8 cellular contexts compared by ENCODE assay signal in the genomic region with DNA sequence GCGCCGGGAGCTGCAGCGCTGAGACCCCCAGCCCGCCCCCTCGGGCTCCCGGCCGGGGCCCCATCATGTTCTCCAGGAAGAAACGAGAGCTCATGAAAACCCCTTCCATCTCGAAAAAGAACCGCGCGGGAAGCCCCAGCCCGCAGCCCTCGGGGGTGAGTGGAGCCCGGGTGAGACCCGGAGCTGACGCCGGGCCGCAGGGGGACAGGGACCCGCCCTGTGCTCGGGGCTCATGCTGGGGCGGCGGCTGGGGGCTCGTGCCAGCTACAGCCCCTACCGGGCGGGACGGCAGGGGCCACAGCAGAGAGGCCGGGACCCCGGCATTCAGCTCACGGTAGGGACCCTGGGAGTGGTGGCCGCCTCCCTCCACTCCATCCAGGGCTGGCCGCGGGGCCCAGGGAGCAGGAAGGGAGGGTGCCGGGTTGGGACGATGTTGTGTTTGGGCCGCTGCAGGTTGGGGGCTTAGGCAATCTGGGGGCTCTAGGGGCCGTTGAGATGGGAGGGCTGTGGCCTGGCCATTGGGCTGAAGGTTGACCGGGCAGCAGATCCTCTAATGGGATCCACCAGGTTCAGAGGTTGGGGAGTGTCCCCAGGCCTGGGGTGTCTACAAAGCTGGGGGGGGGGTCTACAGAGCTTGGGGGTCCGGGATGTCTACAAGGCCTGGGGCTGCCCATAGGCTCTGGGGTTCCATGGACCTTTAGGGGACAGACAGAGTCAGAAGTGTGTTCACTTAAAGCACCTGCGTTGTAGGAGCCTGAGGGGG. TPM values are rescaled to one million over a fixed set of nuclear protein-coding genes. Genes with fewer than 3 reads are reported as not detected.
DNase-seq lines count a peak whose midpoint lies in the region; ATAC-seq and TF ChIP-seq lines count a peak whose summit lies in the region.

No MANE protein-coding gene starts in this region.

- H3K4me3 ChIP-seq in GM12865 (ENCODE audit: low read depth, low read length) (peak overlapping the region; percentile 61), vagina (peak overlapping the region; percentile 41 to 48)

- TF ChIP-seq CTCF in GM12865 (IDR thresholded peaks at IDR 0.05; ENCODE audit: insufficient read depth, low read depth, low read length, missing control alignments): no peak
- TF ChIP-seq CTCF in vagina (IDR thresholded peaks at IDR 0.05): no peak

- TF ChIP-seq POLR2A in vagina (IDR thresholded peaks at IDR 0.05): no peak

- DNase-seq in GM12865 (ENCODE audit: low read depth) (peak; percentile 42), vagina (ENCODE audit: extremely low spot score in 2 of 2) (no peak)
- DNase-seq in activated T-helper 9 cell treated with anti-CD3 and anti-CD28 coated beads, Interleukin-2, amount 50 U/mL, for 16 hours (ENCODE audit: low read depth): peak; percentile 66

- H3K36me3 ChIP-seq in vagina: no peaks in the 10 kb centered on the region

- no peaks in the 10 kb centered on the region for H3K9me3 ChIP-seq in vagina

- intact Hi-C loops in vagina (cut with DNase I): no loop called here

- peaks cover 55% of the 10 kb centered on the region for H3K4me1 ChIP-seq in vagina

- peak overlapping the region; percentile 78 for H3K27ac ChIP-seq in layer of hippocampus (ENCODE audit: low read depth, low read length)
- H3K27ac ChIP-seq in vagina: peak overlapping the region; percentile 12

- peak; percentile 36 for ATAC-seq in HG03354 (IDR thresholded peaks at IDR 0.05; ENCODE audit: poor library complexity, severe bottlenecking, unreplicated experiment)
- no peak for ATAC-seq in HG02884 (IDR thresholded peaks at IDR 0.05; ENCODE audit: unreplicated experiment)
- ATAC-seq in HG02973 (IDR thresholded peaks at IDR 0.05; ENCODE audit: unreplicated experiment): no peak
- no peak for ATAC-seq in GM21367 (IDR thresholded peaks at IDR 0.05; ENCODE audit: unreplicated experiment)

- H3K27me3 ChIP-seq in layer of hippocampus (ENCODE audit: control insufficient read depth, insufficient read depth, low read length): peaks cover 26% of the 10 kb centered on the region
- no peaks in the 10 kb centered on the region for H3K27me3 ChIP-seq in vagina

RNA-seq across cellular contexts. Expression of a gene that starts 0.6 kb away (rescaled TPM):
- 36.8 TPM for total RNA-seq in vagina

RNA-seq across cellular contexts. Expression of a gene that starts 27.6 kb away (rescaled TPM):
- total RNA-seq in vagina: 29.5 TPM

RNA-seq across cellular contexts. Expression of a gene that starts 27.7 kb away (rescaled TPM):
- total RNA-seq in vagina: 83.7 TPM

RNA-seq across cellular contexts. Expression of a gene that starts 36.3 kb away (rescaled TPM):
- 524 TPM for total RNA-seq in vagina

RNA-seq across cellular contexts. Expression of a gene that starts 41.1 kb away (rescaled TPM):
- 76.1 TPM for total RNA-seq in vagina

Comparison
In these comparisons a context has a peak if more than half of its experiments do, and no peak if none do; other contexts are left out.
1. DNase-seq: peak in GM12865 (single experiment) and activated T-helper 9 cell treated with anti-CD3 and anti-CD28 coated beads, Interleukin-2, amount 50 U/mL, for 16 hours (single experiment); none in vagina (0 of 2).